ENCODE assay signal across 8 cellular contexts in genomic region chr12:62602445-62603060, GRCh38.
A peak's percentile ranks its signal among the peaks of the same experiment; 100 is the strongest.
DNase-seq lines count a peak whose midpoint lies in the region; ATAC-seq and TF ChIP-seq lines count a peak whose summit lies in the region.

No MANE protein-coding gene starts in this region.

- no peaks in the 10 kb centered on the region for H3K9me3 Mint-ChIP-seq in Caco-2 (ENCODE audit: unreplicated experiment)
- no peaks in the 10 kb centered on the region for H3K9me3 Mint-ChIP-seq in endothelial cell (ENCODE audit: unreplicated experiment)

- H3K36me3 Mint-ChIP-seq in Caco-2 (ENCODE audit: insufficient read depth, unreplicated experiment) (peaks cover 15% of the 10 kb centered on the region), endothelial cell (ENCODE audit: low read depth, unreplicated experiment) (peaks cover 8% of the 10 kb centered on the region)

- H3K27ac Mint-ChIP-seq in Caco-2 (ENCODE audit: unreplicated experiment) (peak overlapping the region; percentile 100), endothelial cell (ENCODE audit: unreplicated experiment) (peak overlapping the region; percentile 97)

- H3K9me3 ChIP-seq in Caco-2 = no peaks in the 10 kb centered on the region

- TF ChIP-seq CTCF in Caco-2 (IDR thresholded peaks at IDR 0.05; ENCODE audit: insufficient read depth in 1 of 2, low read depth in 1 of 2, low read length in 1 of 2, severe bottlenecking in 1 of 2, unreplicated experiment in 1 of 2) (no peak), endothelial cell (IDR thresholded peaks at IDR 0.05; ENCODE audit: unreplicated experiment) (no peak)

- CTCF ChIA-PET in Caco-2 (lab: Charles Lee) = interaction anchor here (0.6 to 1.3 kb wide), 8 partner anchors 21 to 466 kb away, joined by 3 to 7 read pairs (median 4); no protein-coding TSS in a partner anchor

- ATAC-seq in GM21390 (IDR thresholded peaks at IDR 0.05; ENCODE audit: unreplicated experiment) = peak; percentile 62

- no peaks in the 10 kb centered on the region for H3K27me3 ChIP-seq in Caco-2 (replicated peaks; ENCODE audit: control insufficient read depth, insufficient read depth, low read length)

- H3K27me3 Mint-ChIP-seq in Caco-2 (ENCODE audit: insufficient read depth, unreplicated experiment) (no peaks in the 10 kb centered on the region), endothelial cell (ENCODE audit: unreplicated experiment) (peaks cover 8% of the 10 kb centered on the region)

- no peaks in the 10 kb centered on the region for H3K36me3 ChIP-seq in Caco-2 (ENCODE audit: control insufficient read depth, insufficient read depth, low read length)

- BruUV-seq in Caco-2 (replicated peaks; lab: Mats Ljungman, UMichigan) = no TSS peak

- intact Hi-C loops in Caco-2 (cut with micrococcal nuclease; ENCODE audit: unreplicated experiment) = loop anchor here (1.0 to 10.0 kb wide), 6 partner anchors 130 to 492 kb away; no protein-coding TSS in a partner anchor

- DNase-seq in Caco-2 (peak; percentile 91 to 94), HUDEP-2 (lab: John Stamatoyannopoulos, UW; ENCODE audit: unreplicated experiment in 76 of 76) (peak in 75 of 76 experiments; percentile 23 to 96 (median 83)), NOMO-1 treated with dmso at 0.1 percent for 144 hours (lab: John Stamatoyannopoulos, UW; ENCODE audit: unreplicated experiment) (peak; percentile 78), endothelial cell (ENCODE audit: low spot score) (peak; percentile 76), midbrain (lab: John Stamatoyannopoulos, UW) (peak; percentile 90)
- peak; percentile 72 for DNase-seq in activated CD8-positive, alpha-beta memory T cell treated with anti-CD3 and anti-CD28 coated beads, Interleukin-2, amount 50 U/mL, for 24 hours (ENCODE audit: extremely low read depth)
- DNase-seq in stimulated activated CD8-positive, alpha-beta memory T cell treated with anti-CD3 and anti-CD28 coated beads, Interleukin-15, amount 100 ng/mL, for 48 hours (ENCODE audit: low read depth in 2 of 2) = peak; percentile 79 to 84

- H3K4me1 Mint-ChIP-seq in Caco-2 (ENCODE audit: low read depth, unreplicated experiment) (peaks cover 9% of the 10 kb centered on the region), endothelial cell (ENCODE audit: unreplicated experiment) (peaks cover 25% of the 10 kb centered on the region)

- POLR2A ChIA-PET in Caco-2 (lab: Charles Lee) = interaction anchor here (0.6 to 1.0 kb wide), 4 partner anchors 21 to 466 kb away, joined by 3 read pairs; no protein-coding TSS in a partner anchor

- peak overlapping the region; percentile 93 for H3K4me3 ChIP-seq in Caco-2 (ENCODE audit: low read depth, low read length)

- H3K4me1 ChIP-seq in Caco-2 = peaks cover 23% of the 10 kb centered on the region

- H3K4me3 Mint-ChIP-seq in Caco-2 (ENCODE audit: unreplicated experiment) (peak overlapping the region; percentile 95), endothelial cell (ENCODE audit: unreplicated experiment) (peak overlapping the region; percentile 92)

Comparison
In these comparisons a context has a peak if more than half of its experiments do, and no peak if none do; other contexts are left out.
1. Peak in every context shown above with its lines: DNase-seq, ATAC-seq and H3K4me3 ChIP-seq.